10 cellular contexts compared by ENCODE assay signal in genomic region chr22:31139866-31140716, GRCh38. TPM values are rescaled to one million over a fixed set of nuclear protein-coding genes. Genes with fewer than 3 reads are reported as not detected.
DNase-seq lines count a peak whose midpoint lies in the region; TF ChIP-seq lines count a peak whose summit lies in the region.
"Had no signal": no experiment of that assay in that cellular context is flagged by ENCODE, and none has a peak within 500 bp of the region (broad histone marks: within the 10 kb centered on the region; RNA-seq: fewer than 3 reads in every experiment).

A gene with protein sequence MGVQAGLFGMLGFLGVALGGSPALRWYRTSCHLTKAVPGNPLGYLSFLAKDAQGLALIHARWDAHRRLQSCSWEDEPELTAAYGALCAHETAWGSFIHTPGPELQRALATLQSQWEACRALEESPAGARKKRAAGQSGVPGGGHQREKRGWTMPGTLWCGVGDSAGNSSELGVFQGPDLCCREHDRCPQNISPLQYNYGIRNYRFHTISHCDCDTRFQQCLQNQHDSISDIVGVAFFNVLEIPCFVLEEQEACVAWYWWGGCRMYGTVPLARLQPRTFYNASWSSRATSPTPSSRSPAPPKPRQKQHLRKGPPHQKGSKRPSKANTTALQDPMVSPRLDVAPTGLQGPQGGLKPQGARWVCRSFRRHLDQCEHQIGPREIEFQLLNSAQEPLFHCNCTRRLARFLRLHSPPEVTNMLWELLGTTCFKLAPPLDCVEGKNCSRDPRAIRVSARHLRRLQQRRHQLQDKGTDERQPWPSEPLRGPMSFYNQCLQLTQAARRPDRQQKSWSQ (minus strand): TSS chr22:31140508. CDS start chr22:31140354, 154 bp downstream.

- no peaks in the 10 kb centered on the region for H3K79me2 ChIP-seq in smooth muscle cell (ENCODE audit: low read depth)

- H3K27me3 Mint-ChIP-seq in endodermal cell (ENCODE audit: insufficient read depth) = peaks cover 16% of the 10 kb centered on the region
- no peaks in the 10 kb centered on the region for H3K27me3 Mint-ChIP-seq in neural crest cell (ENCODE audit: low read depth)

- H3K27me3 ChIP-seq in endodermal cell (ENCODE audit: control insufficient read depth, insufficient read depth, low read length, poor library complexity, severe bottlenecking) = no peaks in the 10 kb centered on the region
- H3K27me3 ChIP-seq in smooth muscle cell (ENCODE audit: low read depth) = peaks cover 26% of the 10 kb centered on the region
- no peaks in the 10 kb centered on the region for H3K27me3 ChIP-seq in BE2C

- H3K4me1 Mint-ChIP-seq in endodermal cell = peaks cover 7% of the 10 kb centered on the region
- peaks cover 30% of the 10 kb centered on the region for H3K4me1 Mint-ChIP-seq in neural crest cell

- H3K27ac ChIP-seq in endodermal cell (ENCODE audit: low read depth, low read length) (peak within 1 kb of the TSS; percentile 83), smooth muscle cell (ENCODE audit: low read depth) (no peak within 1 kb of the TSS)

- WGBS in endodermal cell (ENCODE audit: insufficient coverage in 1 of 2, insufficient read length in 1 of 2), 2 experiments = 23 to 42% methylated on average over 18 to 24 of the region's 24 CpGs
- 12% methylated on average over 23 of the region's 24 CpGs for WGBS in smooth muscle cell (ENCODE audit: low lambda C conversion rate)

- H3K9me3 Mint-ChIP-seq in endodermal cell = peaks cover 6% of the 10 kb centered on the region
- H3K9me3 Mint-ChIP-seq in neural crest cell = peaks cover under 1% of the 10 kb centered on the region

- DNase-seq in NCI-H2107 (lab: John Stamatoyannopoulos, UW) (peak; percentile 52), endodermal cell (peak; percentile 99), neural crest cell (ENCODE audit: low read depth, low spot score) (peak; percentile 76), SIG-M5 treated with dmso at 0.1 percent for 504 hours (lab: John Stamatoyannopoulos, UW; ENCODE audit: unreplicated experiment) (no peak), smooth muscle cell (lab: John Stamatoyannopoulos, UW; ENCODE audit: unreplicated experiment) (no peak), BE2C (no peak), activated gamma-delta T cell treated with Interleukin-2 at 50 U/mL for 16 hours (no peak)
- DNase-seq: NCI-H1694 treated with DMSO at 0.1 percent for 48 hours had no signal

- H3K9me3 ChIP-seq in ES-I3 (ENCODE audit: control insufficient read depth, insufficient read depth, low read length) (no peaks in the 10 kb centered on the region), endodermal cell (ENCODE audit: control insufficient read depth, low read length) (peaks cover 3% of the 10 kb centered on the region), smooth muscle cell (replicated peaks; ENCODE audit: low read depth) (no peaks in the 10 kb centered on the region), BE2C (no peaks in the 10 kb centered on the region; the same call in 1 of the 2 replicates)

- H3K36me3 Mint-ChIP-seq in endodermal cell (ENCODE audit: low read depth) (no peaks in the 10 kb centered on the region), neural crest cell (ENCODE audit: low read depth) (no peaks in the 10 kb centered on the region)

- H3K36me3 ChIP-seq in ES-I3 (ENCODE audit: insufficient read depth, low read length) (peaks cover 2% of the 10 kb centered on the region; the same call in 1 of the 2 replicates), endodermal cell (ENCODE audit: control insufficient read depth, insufficient read depth, low read length) (no peaks in the 10 kb centered on the region), smooth muscle cell (ENCODE audit: low read depth) (no peaks in the 10 kb centered on the region), BE2C (no peaks in the 10 kb centered on the region)

- H3K4me1 ChIP-seq in ES-I3 (ENCODE audit: insufficient read depth, low read length) = peaks cover 11% of the 10 kb centered on the region
- H3K4me1 ChIP-seq in endodermal cell (ENCODE audit: control insufficient read depth, insufficient read depth, low read length) = no peaks in the 10 kb centered on the region
- H3K4me1 ChIP-seq in smooth muscle cell (ENCODE audit: low read depth) = peaks cover 6% of the 10 kb centered on the region
- H3K4me1 ChIP-seq in BE2C = no peaks in the 10 kb centered on the region

- H3K27ac Mint-ChIP-seq in endodermal cell (no peak within 1 kb of the TSS), neural crest cell (ENCODE audit: unreplicated experiment) (peak within 1 kb of the TSS; percentile 93)

- H4K20me1 ChIP-seq in smooth muscle cell (ENCODE audit: low read depth) = no peaks in the 10 kb centered on the region

- H3F3A ChIP-seq in smooth muscle cell (ENCODE audit: low read depth) = no peaks in the 10 kb centered on the region

- no peak within 1 kb of the TSS for H2AFZ ChIP-seq in smooth muscle cell (ENCODE audit: low read depth)

- H3K4me3 Mint-ChIP-seq in endodermal cell (peak within 1 kb of the TSS; percentile 49), neural crest cell (peak within 1 kb of the TSS; percentile 91)

- H3K4me3 ChIP-seq in endodermal cell (ENCODE audit: low read length) (no peak within 1 kb of the TSS), smooth muscle cell (no peak within 1 kb of the TSS), BE2C (ENCODE audit: low read depth, low read length) (no peak within 1 kb of the TSS)

- TF ChIP-seq CTCF in endodermal cell (conservative IDR thresholded peaks at IDR 0.05) = peak; percentile 70
- no peak for TF ChIP-seq CTCF in neural crest cell (conservative IDR thresholded peaks at IDR 0.05)
- TF ChIP-seq CTCF in smooth muscle cell (IDR thresholded peaks at IDR 0.05; ENCODE audit: borderline replicate concordance, insufficient read depth, poor library complexity, severe bottlenecking) = no peak
- no peak for TF ChIP-seq CTCF in BE2C (IDR thresholded peaks at IDR 0.05; ENCODE audit: low read depth, low read length)

- H3K9ac ChIP-seq in ES-I3 (ENCODE audit: low read depth, low read length) (peak within 1 kb of the TSS; percentile 31), endodermal cell (ENCODE audit: extremely low read depth, low read length, poor library complexity, severe bottlenecking) (no peak within 1 kb of the TSS), smooth muscle cell (ENCODE audit: low read depth) (no peak within 1 kb of the TSS)

- H3K4me2 ChIP-seq in smooth muscle cell = no peak within 1 kb of the TSS

RNA-seq across cellular contexts. Expression of the gene that starts here (rescaled TPM):
- total RNA-seq in endodermal cell = 1 to 10 TPM; 4.1 to 4.6 TPM
- polyA plus RNA-seq in endodermal cell (2013, experiment 1 of 2) = 13.1 TPM
- 15.3 TPM for polyA plus RNA-seq in endodermal cell (2013, experiment 2 of 2)
- 24.3 and 24.7 TPM in 2 replicates for total RNA-seq in neural crest cell
- total RNA-seq in smooth muscle cell = 0.04 and 0.09 TPM in 2 replicates
- 0.80 TPM in 1 of 2 replicates, not detected in the other for polyA plus RNA-seq in smooth muscle cell
- not detected for polyA plus RNA-seq in BE2C (2012; ENCODE audit: insufficient read depth, insufficient read length, low read depth)
- total RNA-seq: mononuclear cell had no signal

Comparison
In these comparisons a context has a peak if more than half of its experiments do, and no peak if none do; other contexts are left out.
1. DNase-seq: peak in NCI-H2107 (single experiment), endodermal cell (single experiment) and neural crest cell (single experiment); none in SIG-M5 treated with dmso at 0.1 percent for 504 hours (single experiment), smooth muscle cell (single experiment), BE2C (single experiment) and activated gamma-delta T cell treated with Interleukin-2 at 50 U/mL for 16 hours (single experiment).